18 cellular contexts compared by ENCODE assay signal in genomic region chr10:72007246-72007892, GRCh38. TPM values are rescaled to one million over a fixed set of nuclear protein-coding genes. Genes with fewer than 3 reads are reported as not detected.
DNase-seq lines count a peak whose midpoint lies in the region; ATAC-seq lines count a peak whose summit lies in the region.
"Had no signal": no experiment of that assay in that cellular context is flagged by ENCODE, and none has a peak within 500 bp of the region (broad histone marks: within the 10 kb centered on the region; RNA-seq: fewer than 3 reads in every experiment).

No MANE protein-coding gene starts in this region.

- H3K4me3 ChIP-seq in adipocyte (ENCODE audit: low read length) = no peak overlapping the region
- no peak overlapping the region for H3K4me3 ChIP-seq in neuronal stem cell (ENCODE audit: low read length in 2 of 2)
- H3K4me3 ChIP-seq in aorta (ENCODE audit: low read length in 2 of 2) = no peak overlapping the region
- H3K4me3 ChIP-seq: GM23338 had no signal

- H3K36me3 ChIP-seq in adipocyte (ENCODE audit: control insufficient read depth, insufficient read depth, low read length, severe bottlenecking) (peaks cover 55% of the 10 kb centered on the region), neuronal stem cell (replicated peaks in 1 of 2; ENCODE audit: control insufficient read depth in 2 of 2, insufficient read depth in 2 of 2, low read length in 2 of 2) (peaks cover 4 to 48% of the 10 kb centered on the region in 2 donors), aorta (ENCODE audit: control insufficient read depth in 1 of 2, insufficient read depth in 2 of 2, low read length in 1 of 2) (peaks cover 0 to 6% of the 10 kb centered on the region in 2 donors)

- H3K79me1 ChIP-seq in neuronal stem cell (ENCODE audit: low read depth, low read length) = peaks cover 2% of the 10 kb centered on the region

- peak overlapping the region; percentile 43 for H3K14ac ChIP-seq in neuronal stem cell (ENCODE audit: low read length)

- H2BK5ac ChIP-seq in neuronal stem cell (ENCODE audit: low read length) = no peak overlapping the region

- H2BK120ac ChIP-seq in neuronal stem cell (ENCODE audit: low read depth, low read length) = peak overlapping the region; percentile 58

- no peak for ATAC-seq in aorta (ENCODE audit: low FRiP score)
- ATAC-seq: activated T-cell treated with anti-CD3 and anti-CD28 coated beads, Interleukin-2, amount 50 U/mL, for 4 hours; natural killer cell; stimulated activated memory B cell treated with anti-CD40 and anti-IgM and Interleukin-4, amounts not matched to agents 10 μg/mL and 1 μg/mL and 100 μg/mL, for 72 hours had no signal

- no CpG with 5 or more reads among the region's 59 CpGs for WGBS in neuronal stem cell (ENCODE audit: extremely low coverage in 2 of 2, insufficient read length in 2 of 2, insufficient replicate concordance in 1 of 2), 2 donors
- WGBS in aorta, 2 donors = 94 to 95% methylated on average over 58 to 59 of the region's 59 CpGs

- H3K23ac ChIP-seq in neuronal stem cell (ENCODE audit: low read depth, low read length, poor library complexity) = no peak overlapping the region

- DNase-seq in adipocyte (ENCODE audit: low read depth) = no peak
- peak in 31 of 42 donors; percentile 29 to 85 (median 63) for DNase-seq in head of caudate nucleus
- no peak for DNase-seq in neuronal stem cell (ENCODE audit: low spot score)
- peak; percentile 54 for DNase-seq in superior temporal gyrus (ENCODE audit: extremely low spot score)
- no peak for DNase-seq in GF-D8 (lab: John Stamatoyannopoulos, UW)
- DNase-seq in NCI-H2227 treated with DMSO at 0.1 percent for 48 hours (lab: John Stamatoyannopoulos, UW) = no peak
- no peak for DNase-seq in aorta
- DNase-seq in NCI-H2171 treated with DMSO at 0.1 percent for 48 hours (lab: John Stamatoyannopoulos, UW) = no peak
- DNase-seq: activated CD4-positive, alpha-beta memory T cell treated with anti-CD3 and anti-CD28 coated beads for 36 hours; activated T-cell treated with anti-CD3 and anti-CD28 coated beads, Interleukin-2, amount 50 U/mL, for 4 hours; dermis blood vessel endothelial cell; MM.1S; natural killer cell; NCI-H1694; NK-92 treated with Interleukin-12 subunit alpha and Interleukin-12 subunit beta, amount 100 ng/mL, for 24 hours; stimulated activated CD4-positive, alpha-beta T cell treated with anti-CD3 and anti-CD28 coated beads, Interleukin-15, amount 100 ng/mL, for 24 hours had no signal

- H4K8ac ChIP-seq in neuronal stem cell (ENCODE audit: low read depth, low read length) = no peak overlapping the region

- no peak overlapping the region for H3K4me2 ChIP-seq in neuronal stem cell (ENCODE audit: insufficient read depth, low read length, poor library complexity, severe bottlenecking)
- H3K4me2 ChIP-seq: GM23338 had no signal

- peaks cover 53% of the 10 kb centered on the region for H3K4me1 ChIP-seq in adipocyte (ENCODE audit: control insufficient read depth, insufficient read depth, low read length)
- peaks cover 17 to 22% of the 10 kb centered on the region in 2 donors for H3K4me1 ChIP-seq in neuronal stem cell (ENCODE audit: control insufficient read depth in 2 of 2, insufficient read depth in 1 of 2, low read depth in 1 of 2, low read length in 2 of 2)
- H3K4me1 ChIP-seq in aorta (ENCODE audit: control insufficient read depth in 1 of 2, insufficient read depth in 2 of 2, low read length in 2 of 2) = peaks cover 0 to 4% of the 10 kb centered on the region in 2 donors

- H3K27ac ChIP-seq in neuronal stem cell (replicated peaks; ENCODE audit: low read length) (no peak overlapping the region), aorta (ENCODE audit: low read depth in 1 of 2, low read length in 2 of 2) (no peak overlapping the region)

- intact Hi-C loops in head of caudate nucleus (cut with DNase I) (no loop called here), aorta (cut with DNase I) (loop anchor here in 1 of 2 donors (5.0 kb wide), 1 partner anchor 45 kb away; the partner anchor contains the start of gene CHST3)

- peak overlapping the region; percentile 69 for H3K18ac ChIP-seq in neuronal stem cell (ENCODE audit: low read length)

- H3K4ac ChIP-seq in neuronal stem cell (ENCODE audit: low read length) = no peak overlapping the region

- peak overlapping the region; percentile 80 for H3K9ac ChIP-seq in adipocyte (ENCODE audit: low read length)
- peak overlapping the region; percentile 36 for H3K9ac ChIP-seq in neuronal stem cell (ENCODE audit: low read depth, low read length, poor library complexity)

- H2BK15ac ChIP-seq in neuronal stem cell (ENCODE audit: low read length) = no peak overlapping the region

- H3K27me3 ChIP-seq in adipocyte (replicated peaks; ENCODE audit: control insufficient read depth, insufficient read depth, low read length) (no peaks in the 10 kb centered on the region), neuronal stem cell (ENCODE audit: control insufficient read depth in 3 of 3, insufficient read depth in 3 of 3, low read depth in 1 of 3, low read length in 3 of 3) (no peaks in the 10 kb centered on the region), aorta (ENCODE audit: control insufficient read depth in 1 of 2, insufficient read depth in 2 of 2, low read length in 1 of 2) (no peaks in the 10 kb centered on the region)

- H2BK12ac ChIP-seq in neuronal stem cell (ENCODE audit: low read length) = no peak overlapping the region

- H3K9me3 ChIP-seq in adipocyte (ENCODE audit: control insufficient read depth, low read length) (no peaks in the 10 kb centered on the region), neuronal stem cell (replicated peaks in 1 of 2; ENCODE audit: control insufficient read depth in 2 of 2, insufficient read depth in 1 of 2, low read depth in 1 of 2, low read length in 2 of 2) (no peaks in the 10 kb centered on the region), aorta (ENCODE audit: control insufficient read depth, low read length) (no peaks in the 10 kb centered on the region)

- peak overlapping the region; percentile 96 for H2AK5ac ChIP-seq in neuronal stem cell (ENCODE audit: low read depth, low read length)

- no peak overlapping the region for H2AFZ ChIP-seq in neuronal stem cell (ENCODE audit: low read length)
- H2AFZ ChIP-seq: GM23338 had no signal

- no peak overlapping the region for H4K91ac ChIP-seq in neuronal stem cell (ENCODE audit: low read depth, low read length, poor library complexity)

RNA-seq across cellular contexts. Expression of gene CHST3, which starts 43.2 kb away (rescaled TPM):
- 6.5 TPM for polyA plus RNA-seq in neuronal stem cell (2013, experiment 1 of 2)
- polyA plus RNA-seq in neuronal stem cell (2013, experiment 2 of 2) = 6.3 TPM
- total RNA-seq in aorta = 10 to 100 TPM; 30.5 to 47.9 TPM
- polyA plus RNA-seq in aorta = 1 to 10 TPM; 4.1 to 8.6 TPM
- total RNA-seq: natural killer cell had no signal

Comparison
In these comparisons a context has a peak if more than half of its experiments do, and no peak if none do; other contexts are left out.
1. DNase-seq: peak in head of caudate nucleus (31 of 42) and superior temporal gyrus (single experiment); none in adipocyte (single experiment), neuronal stem cell (single experiment), GF-D8 (single experiment), NCI-H2227 treated with DMSO at 0.1 percent for 48 hours (single experiment), aorta (0 of 2) and NCI-H2171 treated with DMSO at 0.1 percent for 48 hours (single experiment).